ENCODE assay signal across 15 cellular contexts in genomic region chr14:103273847-103274615, GRCh38.
DNase-seq lines count a peak whose midpoint lies in the region; ATAC-seq and TF ChIP-seq lines count a peak whose summit lies in the region.
"Had no signal": no experiment of that assay in that cellular context is flagged by ENCODE, and none has a peak within 500 bp of the region (broad histone marks: within the 10 kb centered on the region; RNA-seq: fewer than 3 reads in every experiment).

No MANE protein-coding gene starts in this region.

- H3K36me3 ChIP-seq in parathyroid adenoma (ENCODE audit: control insufficient read depth, insufficient read depth, low read length) (no peaks in the 10 kb centered on the region), upper lobe of right lung (no peaks in the 10 kb centered on the region)
- H3K36me3 ChIP-seq: brain microvascular endothelial cell had no signal

- H3K4me3 ChIP-seq in coronary artery, result peak overlapping the region; percentile 63
- no peak overlapping the region for H3K4me3 ChIP-seq in parathyroid adenoma (ENCODE audit: low read depth, low read length)
- H3K4me3 ChIP-seq in upper lobe of right lung, result peak overlapping the region; percentile 42

- no peaks in the 10 kb centered on the region for H3K79me2 ChIP-seq in parathyroid adenoma

- DNase-seq in coronary artery (ENCODE audit: low spot score) (no peak), left ventricle myocardium superior (no peak), upper lobe of right lung (no peak), erythroblast (lab: John Stamatoyannopoulos, UW) (no peak)
- no peak for DNase-seq in activated CD4-positive, alpha-beta T cell treated with anti-CD3 and anti-CD28 coated beads, Interleukin-2, amount 50 U/mL, for 48 hours
- DNase-seq: activated CD4-positive, alpha-beta T cell treated with anti-CD3 and anti-CD28 coated beads, Interleukin-2, amount 10 ng/mL, durations not matched to agents 7 days and 5 days; brain microvascular endothelial cell; CD4-positive, CD25-positive, alpha-beta regulatory T cell; NCI-H2029 treated with DMSO at 0.1 percent for 48 hours; posterior cingulate gyrus; stimulated activated CD4-positive, alpha-beta T cell treated with anti-CD3 and anti-CD28 coated beads, Interleukin-2, amount 100 ng/mL, for 48 hours; T-helper 2 cell had no signal

- H3K4me1 ChIP-seq in parathyroid adenoma (no peaks in the 10 kb centered on the region), upper lobe of right lung (peaks cover 10% of the 10 kb centered on the region)

- H3K27me3 ChIP-seq in parathyroid adenoma (ENCODE audit: control insufficient read depth, insufficient read depth, low read length), result no peaks in the 10 kb centered on the region
- peaks cover 59% of the 10 kb centered on the region for H3K27me3 ChIP-seq in upper lobe of right lung

- intact Hi-C loops in left ventricle myocardium superior (cut with micrococcal nuclease) (no loop called here), upper lobe of right lung (cut with DNase I) (no loop called here)

- H3K9me3 ChIP-seq in parathyroid adenoma (ENCODE audit: control insufficient read depth, low read length) (no peaks in the 10 kb centered on the region), upper lobe of right lung (no peaks in the 10 kb centered on the region)

- H3K27ac ChIP-seq in coronary artery (no peak overlapping the region), parathyroid adenoma (no peak overlapping the region), upper lobe of right lung (no peak overlapping the region)
- H3K27ac ChIP-seq: brain microvascular endothelial cell, RWPE1 had no signal

- no peak overlapping the region for H3K9ac ChIP-seq in parathyroid adenoma

- H2AFZ ChIP-seq in parathyroid adenoma, result peak overlapping the region; percentile 87

- no peak for TF ChIP-seq CTCF in coronary artery (IDR thresholded peaks at IDR 0.05)
- TF ChIP-seq CTCF in parathyroid adenoma (IDR thresholded peaks at IDR 0.05), result no peak
- no peak for TF ChIP-seq CTCF in upper lobe of right lung (IDR thresholded peaks at IDR 0.05)

- no peak for TF ChIP-seq POLR2A in erythroblast (IDR thresholded peaks at IDR 0.05; ENCODE audit: low read length)

- ATAC-seq in left ventricle myocardium superior, result peak; percentile 19
- peak; percentile 39 for ATAC-seq in upper lobe of right lung
- ATAC-seq in HG03378 (IDR thresholded peaks at IDR 0.05; ENCODE audit: unreplicated experiment), result no peak

- H3K4me2 ChIP-seq in parathyroid adenoma (ENCODE audit: low read length), result no peak overlapping the region
